In genomic region chr6:106972500-106972899, GRCh38 we compare ENCODE assay signal across 1 cellular context.
TF ChIP-seq lines count a peak whose summit lies in the region.

No MANE protein-coding gene starts in this region.

TF ChIP-seq in K562, 482 proteins besides CTCF, POLR2A, EP300 and RAD21 (continued from another document):
- TF ChIP-seq MGA (IDR thresholded peaks at IDR 0.05) (peak; percentile 20; the same call in 1 of the 2 replicates), ZNF384 (IDR thresholded peaks at IDR 0.05; ENCODE audit: low read depth, low read length) (no peak)
